In the genomic region with DNA sequence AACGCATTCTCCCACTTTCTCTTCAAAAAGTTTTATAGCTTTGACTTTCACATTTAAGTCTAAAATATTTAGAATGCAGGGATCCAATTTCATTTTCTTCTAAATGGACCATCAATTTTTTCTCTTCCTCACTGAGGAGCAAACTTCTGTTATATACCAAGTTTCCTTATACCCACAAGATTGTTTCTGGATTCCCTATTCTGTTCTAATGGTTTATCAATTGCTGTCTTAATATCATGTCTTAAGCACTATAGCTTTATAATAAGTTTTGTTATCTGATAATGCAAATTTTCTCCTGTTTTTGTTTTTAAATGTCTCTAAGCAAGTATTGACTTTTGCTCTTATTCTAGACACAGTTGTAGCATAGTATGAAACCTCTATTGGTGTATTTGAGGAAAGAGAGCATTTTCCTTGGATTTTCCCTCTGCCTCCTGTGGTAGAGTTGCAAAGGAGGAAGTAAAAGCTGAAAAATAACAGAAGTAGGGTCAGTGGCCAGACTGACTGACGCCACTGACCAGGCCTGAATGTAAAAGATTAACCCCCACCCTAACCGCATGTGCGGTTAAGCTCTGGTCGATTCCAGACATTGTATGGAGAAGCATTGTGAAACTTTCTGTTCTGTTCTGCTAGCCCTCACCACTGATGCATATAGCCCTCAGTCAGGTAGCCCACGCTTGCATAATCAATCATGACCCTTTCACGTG, we compare ENCODE assay signal across 1 cellular context.
TF ChIP-seq lines count a peak whose summit lies in the region.

No MANE protein-coding gene starts in this region.

TF ChIP-seq in K562, 482 proteins besides CTCF, POLR2A, EP300 and RAD21 (continues in another document):
- TF ChIP-seq, protein P1, sequence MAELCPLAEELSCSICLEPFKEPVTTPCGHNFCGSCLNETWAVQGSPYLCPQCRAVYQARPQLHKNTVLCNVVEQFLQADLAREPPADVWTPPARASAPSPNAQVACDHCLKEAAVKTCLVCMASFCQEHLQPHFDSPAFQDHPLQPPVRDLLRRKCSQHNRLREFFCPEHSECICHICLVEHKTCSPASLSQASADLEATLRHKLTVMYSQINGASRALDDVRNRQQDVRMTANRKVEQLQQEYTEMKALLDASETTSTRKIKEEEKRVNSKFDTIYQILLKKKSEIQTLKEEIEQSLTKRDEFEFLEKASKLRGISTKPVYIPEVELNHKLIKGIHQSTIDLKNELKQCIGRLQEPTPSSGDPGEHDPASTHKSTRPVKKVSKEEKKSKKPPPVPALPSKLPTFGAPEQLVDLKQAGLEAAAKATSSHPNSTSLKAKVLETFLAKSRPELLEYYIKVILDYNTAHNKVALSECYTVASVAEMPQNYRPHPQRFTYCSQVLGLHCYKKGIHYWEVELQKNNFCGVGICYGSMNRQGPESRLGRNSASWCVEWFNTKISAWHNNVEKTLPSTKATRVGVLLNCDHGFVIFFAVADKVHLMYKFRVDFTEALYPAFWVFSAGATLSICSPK (IDR thresholded peaks at IDR 0.05; ENCODE audit: borderline replicate concordance): no peak
- TF ChIP-seq, protein P2, sequence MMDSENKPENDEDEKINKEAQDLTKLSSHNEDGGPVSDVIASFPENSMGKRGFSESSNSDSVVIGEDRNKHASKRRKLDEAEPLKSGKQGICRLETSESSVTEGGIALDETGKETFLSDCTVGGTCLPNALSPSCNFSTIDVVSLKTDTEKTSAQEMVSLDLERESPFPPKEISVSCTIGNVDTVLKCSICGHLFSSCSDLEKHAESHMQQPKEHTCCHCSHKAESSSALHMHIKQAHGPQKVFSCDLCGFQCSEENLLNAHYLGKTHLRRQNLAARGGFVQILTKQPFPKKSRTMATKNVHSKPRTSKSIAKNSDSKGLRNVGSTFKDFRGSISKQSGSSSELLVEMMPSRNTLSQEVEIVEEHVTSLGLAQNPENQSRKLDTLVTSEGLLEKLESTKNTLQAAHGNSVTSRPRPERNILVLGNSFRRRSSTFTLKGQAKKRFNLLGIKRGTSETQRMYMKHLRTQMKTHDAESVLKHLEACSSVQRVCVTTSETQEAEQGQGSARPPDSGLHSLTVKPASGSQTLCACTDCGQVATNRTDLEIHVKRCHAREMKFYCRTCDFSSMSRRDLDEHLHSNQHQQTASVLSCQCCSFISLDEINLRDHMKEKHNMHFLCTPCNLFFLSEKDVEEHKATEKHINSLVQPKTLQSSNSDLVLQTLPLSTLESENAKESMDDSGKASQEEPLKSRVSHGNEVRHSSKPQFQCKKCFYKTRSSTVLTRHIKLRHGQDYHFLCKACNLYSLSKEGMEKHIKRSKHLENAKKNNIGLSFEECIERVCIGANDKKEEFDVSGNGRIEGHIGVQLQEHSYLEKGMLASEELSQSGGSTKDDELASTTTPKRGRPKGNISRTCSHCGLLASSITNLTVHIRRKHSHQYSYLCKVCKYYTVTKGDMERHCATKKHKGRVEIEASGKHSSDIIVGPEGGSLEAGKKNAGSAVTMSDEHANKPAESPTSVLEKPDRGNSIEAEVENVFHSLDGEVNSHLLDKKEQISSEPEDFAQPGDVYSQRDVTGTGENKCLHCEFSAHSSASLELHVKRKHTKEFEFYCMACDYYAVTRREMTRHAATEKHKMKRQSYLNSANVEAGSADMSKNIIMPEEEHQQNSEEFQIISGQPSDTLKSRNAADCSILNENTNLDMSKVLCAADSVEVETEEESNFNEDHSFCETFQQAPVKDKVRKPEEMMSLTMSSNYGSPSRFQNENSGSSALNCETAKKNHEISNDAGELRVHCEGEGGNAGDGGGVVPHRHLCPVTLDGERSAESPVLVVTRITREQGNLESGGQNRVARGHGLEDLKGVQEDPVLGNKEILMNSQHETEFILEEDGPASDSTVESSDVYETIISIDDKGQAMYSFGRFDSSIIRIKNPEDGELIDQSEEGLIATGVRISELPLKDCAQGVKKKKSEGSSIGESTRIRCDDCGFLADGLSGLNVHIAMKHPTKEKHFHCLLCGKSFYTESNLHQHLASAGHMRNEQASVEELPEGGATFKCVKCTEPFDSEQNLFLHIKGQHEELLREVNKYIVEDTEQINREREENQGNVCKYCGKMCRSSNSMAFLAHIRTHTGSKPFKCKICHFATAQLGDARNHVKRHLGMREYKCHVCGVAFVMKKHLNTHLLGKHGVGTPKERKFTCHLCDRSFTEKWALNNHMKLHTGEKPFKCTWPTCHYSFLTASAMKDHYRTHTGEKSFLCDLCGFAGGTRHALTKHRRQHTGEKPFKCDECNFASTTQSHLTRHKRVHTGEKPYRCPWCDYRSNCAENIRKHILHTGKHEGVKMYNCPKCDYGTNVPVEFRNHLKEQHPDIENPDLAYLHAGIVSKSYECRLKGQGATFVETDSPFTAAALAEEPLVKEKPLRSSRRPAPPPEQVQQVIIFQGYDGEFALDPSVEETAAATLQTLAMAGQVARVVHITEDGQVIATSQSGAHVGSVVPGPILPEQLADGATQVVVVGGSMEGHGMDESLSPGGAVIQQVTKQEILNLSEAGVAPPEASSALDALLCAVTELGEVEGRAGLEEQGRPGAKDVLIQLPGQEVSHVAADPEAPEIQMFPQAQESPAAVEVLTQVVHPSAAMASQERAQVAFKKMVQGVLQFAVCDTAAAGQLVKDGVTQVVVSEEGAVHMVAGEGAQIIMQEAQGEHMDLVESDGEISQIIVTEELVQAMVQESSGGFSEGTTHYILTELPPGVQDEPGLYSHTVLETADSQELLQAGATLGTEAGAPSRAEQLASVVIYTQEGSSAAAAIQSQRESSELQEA (IDR thresholded peaks at IDR 0.05; ENCODE audit: low read depth): no peak
- TF ChIP-seq, protein P3, sequence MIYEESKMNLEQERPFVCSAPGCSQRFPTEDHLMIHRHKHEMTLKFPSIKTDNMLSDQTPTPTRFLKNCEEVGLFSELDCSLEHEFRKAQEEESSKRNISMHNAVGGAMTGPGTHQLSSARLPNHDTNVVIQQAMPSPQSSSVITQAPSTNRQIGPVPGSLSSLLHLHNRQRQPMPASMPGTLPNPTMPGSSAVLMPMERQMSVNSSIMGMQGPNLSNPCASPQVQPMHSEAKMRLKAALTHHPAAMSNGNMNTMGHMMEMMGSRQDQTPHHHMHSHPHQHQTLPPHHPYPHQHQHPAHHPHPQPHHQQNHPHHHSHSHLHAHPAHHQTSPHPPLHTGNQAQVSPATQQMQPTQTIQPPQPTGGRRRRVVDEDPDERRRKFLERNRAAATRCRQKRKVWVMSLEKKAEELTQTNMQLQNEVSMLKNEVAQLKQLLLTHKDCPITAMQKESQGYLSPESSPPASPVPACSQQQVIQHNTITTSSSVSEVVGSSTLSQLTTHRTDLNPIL (CRISPR knock-in tag; IDR thresholded peaks at IDR 0.05): 0 out of 2 replicates have a peak, but pooled peaks have one; percentile 16
- TF ChIP-seq, protein P4, sequence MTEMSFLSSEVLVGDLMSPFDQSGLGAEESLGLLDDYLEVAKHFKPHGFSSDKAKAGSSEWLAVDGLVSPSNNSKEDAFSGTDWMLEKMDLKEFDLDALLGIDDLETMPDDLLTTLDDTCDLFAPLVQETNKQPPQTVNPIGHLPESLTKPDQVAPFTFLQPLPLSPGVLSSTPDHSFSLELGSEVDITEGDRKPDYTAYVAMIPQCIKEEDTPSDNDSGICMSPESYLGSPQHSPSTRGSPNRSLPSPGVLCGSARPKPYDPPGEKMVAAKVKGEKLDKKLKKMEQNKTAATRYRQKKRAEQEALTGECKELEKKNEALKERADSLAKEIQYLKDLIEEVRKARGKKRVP (CRISPR knock-in tag; IDR thresholded peaks at IDR 0.05): peak; percentile 47
- TF ChIP-seq ZSCAN29 (IDR thresholded peaks at IDR 0.05): no peak
- peak; percentile 98 for TF ChIP-seq ZNF766 (CRISPR knock-in tag; conservative IDR thresholded peaks at IDR 0.05)
- no peak for TF ChIP-seq SIN3A (IDR thresholded peaks at IDR 0.05; ENCODE audit: borderline replicate concordance in 2 of 2, control insufficient read depth in 1 of 2, low read depth in 2 of 2, low read length in 2 of 2)
- TF ChIP-seq MCM7 (IDR thresholded peaks at IDR 0.05): no peak
- TF ChIP-seq XRCC4 (IDR thresholded peaks at IDR 0.05; ENCODE audit: extremely low read depth, insufficient read depth, insufficient read length): no peak
- TF ChIP-seq NUFIP1 (IDR thresholded peaks at IDR 0.05; ENCODE audit: partially characterized antibody): no peak
- TF ChIP-seq KAT2B (IDR thresholded peaks at IDR 0.05; ENCODE audit: low read depth, low read length): no peak
- TF ChIP-seq RBBP5 (IDR thresholded peaks at IDR 0.05; ENCODE audit: borderline replicate concordance, insufficient read depth, low read length, poor library complexity, severe bottlenecking): no peak
- TF ChIP-seq, protein P5, sequence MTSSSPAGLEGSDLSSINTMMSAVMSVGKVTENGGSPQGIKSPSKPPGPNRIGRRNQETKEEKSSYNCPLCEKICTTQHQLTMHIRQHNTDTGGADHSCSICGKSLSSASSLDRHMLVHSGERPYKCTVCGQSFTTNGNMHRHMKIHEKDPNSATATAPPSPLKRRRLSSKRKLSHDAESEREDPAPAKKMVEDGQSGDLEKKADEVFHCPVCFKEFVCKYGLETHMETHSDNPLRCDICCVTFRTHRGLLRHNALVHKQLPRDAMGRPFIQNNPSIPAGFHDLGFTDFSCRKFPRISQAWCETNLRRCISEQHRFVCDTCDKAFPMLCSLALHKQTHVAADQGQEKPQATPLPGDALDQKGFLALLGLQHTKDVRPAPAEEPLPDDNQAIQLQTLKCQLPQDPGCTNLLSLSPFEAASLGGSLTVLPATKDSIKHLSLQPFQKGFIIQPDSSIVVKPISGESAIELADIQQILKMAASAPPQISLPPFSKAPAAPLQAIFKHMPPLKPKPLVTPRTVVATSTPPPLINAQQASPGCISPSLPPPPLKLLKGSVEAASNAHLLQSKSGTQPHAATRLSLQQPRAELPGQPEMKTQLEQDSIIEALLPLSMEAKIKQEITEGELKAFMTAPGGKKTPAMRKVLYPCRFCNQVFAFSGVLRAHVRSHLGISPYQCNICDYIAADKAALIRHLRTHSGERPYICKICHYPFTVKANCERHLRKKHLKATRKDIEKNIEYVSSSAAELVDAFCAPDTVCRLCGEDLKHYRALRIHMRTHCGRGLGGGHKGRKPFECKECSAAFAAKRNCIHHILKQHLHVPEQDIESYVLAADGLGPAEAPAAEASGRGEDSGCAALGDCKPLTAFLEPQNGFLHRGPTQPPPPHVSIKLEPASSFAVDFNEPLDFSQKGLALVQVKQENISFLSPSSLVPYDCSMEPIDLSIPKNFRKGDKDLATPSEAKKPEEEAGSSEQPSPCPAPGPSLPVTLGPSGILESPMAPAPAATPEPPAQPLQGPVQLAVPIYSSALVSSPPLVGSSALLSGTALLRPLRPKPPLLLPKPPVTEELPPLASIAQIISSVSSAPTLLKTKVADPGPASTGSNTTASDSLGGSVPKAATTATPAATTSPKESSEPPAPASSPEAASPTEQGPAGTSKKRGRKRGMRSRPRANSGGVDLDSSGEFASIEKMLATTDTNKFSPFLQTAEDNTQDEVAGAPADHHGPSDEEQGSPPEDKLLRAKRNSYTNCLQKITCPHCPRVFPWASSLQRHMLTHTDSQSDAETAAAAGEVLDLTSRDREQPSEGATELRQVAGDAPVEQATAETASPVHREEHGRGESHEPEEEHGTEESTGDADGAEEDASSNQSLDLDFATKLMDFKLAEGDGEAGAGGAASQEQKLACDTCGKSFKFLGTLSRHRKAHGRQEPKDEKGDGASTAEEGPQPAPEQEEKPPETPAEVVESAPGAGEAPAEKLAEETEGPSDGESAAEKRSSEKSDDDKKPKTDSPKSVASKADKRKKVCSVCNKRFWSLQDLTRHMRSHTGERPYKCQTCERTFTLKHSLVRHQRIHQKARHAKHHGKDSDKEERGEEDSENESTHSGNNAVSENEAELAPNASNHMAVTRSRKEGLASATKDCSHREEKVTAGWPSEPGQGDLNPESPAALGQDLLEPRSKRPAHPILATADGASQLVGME (CRISPR knock-in tag; IDR thresholded peaks at IDR 0.05): no peak
- no peak for TF ChIP-seq YY1 (IDR thresholded peaks at IDR 0.05; ENCODE audit: borderline replicate concordance in 1 of 3, control insufficient read depth in 1 of 3, extremely low read depth in 1 of 3, insufficient read depth in 3 of 3, insufficient read length in 1 of 3, insufficient replicate concordance in 2 of 3, low read depth in 1 of 3, low read length in 2 of 3)
- no peak for TF ChIP-seq ZNF79 (CRISPR knock-in tag; IDR thresholded peaks at IDR 0.05; ENCODE audit: low read depth)
- TF ChIP-seq L3MBTL2 (IDR thresholded peaks at IDR 0.05): peak; percentile 77
- TF ChIP-seq, protein P6, sequence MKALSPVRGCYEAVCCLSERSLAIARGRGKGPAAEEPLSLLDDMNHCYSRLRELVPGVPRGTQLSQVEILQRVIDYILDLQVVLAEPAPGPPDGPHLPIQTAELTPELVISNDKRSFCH (CRISPR knock-in tag; IDR thresholded peaks at IDR 0.05): no peak
- TF ChIP-seq, protein P6 (tag; IDR thresholded peaks at IDR 0.05): no peak; the same call in 1 of the 2 replicates
- TF ChIP-seq, protein P7, sequence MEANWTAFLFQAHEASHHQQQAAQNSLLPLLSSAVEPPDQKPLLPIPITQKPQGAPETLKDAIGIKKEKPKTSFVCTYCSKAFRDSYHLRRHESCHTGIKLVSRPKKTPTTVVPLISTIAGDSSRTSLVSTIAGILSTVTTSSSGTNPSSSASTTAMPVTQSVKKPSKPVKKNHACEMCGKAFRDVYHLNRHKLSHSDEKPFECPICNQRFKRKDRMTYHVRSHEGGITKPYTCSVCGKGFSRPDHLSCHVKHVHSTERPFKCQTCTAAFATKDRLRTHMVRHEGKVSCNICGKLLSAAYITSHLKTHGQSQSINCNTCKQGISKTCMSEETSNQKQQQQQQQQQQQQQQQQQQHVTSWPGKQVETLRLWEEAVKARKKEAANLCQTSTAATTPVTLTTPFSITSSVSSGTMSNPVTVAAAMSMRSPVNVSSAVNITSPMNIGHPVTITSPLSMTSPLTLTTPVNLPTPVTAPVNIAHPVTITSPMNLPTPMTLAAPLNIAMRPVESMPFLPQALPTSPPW (CRISPR knock-in tag; IDR thresholded peaks at IDR 0.05): peak; percentile 69
- TF ChIP-seq NFIC (IDR thresholded peaks at IDR 0.05): peak; percentile 55
- TF ChIP-seq ILF3 (IDR thresholded peaks at IDR 0.05; ENCODE audit: borderline replicate concordance): no peak
- no peak for TF ChIP-seq BMI1 (IDR thresholded peaks at IDR 0.05; ENCODE audit: low read length)
- no peak for TF ChIP-seq FOS (IDR thresholded peaks at IDR 0.05; ENCODE audit: extremely low read depth, insufficient read length)
- TF ChIP-seq SMAD4 (CRISPR knock-in tag; conservative IDR thresholded peaks at IDR 0.05): peak; percentile 100
- no peak for TF ChIP-seq ZNF780A (CRISPR knock-in tag; IDR thresholded peaks at IDR 0.05)
- peak; percentile 99 for TF ChIP-seq CEBPB (tag; IDR thresholded peaks at IDR 0.05)
- TF ChIP-seq ZNF384 (IDR thresholded peaks at IDR 0.05; ENCODE audit: low read depth, low read length): no peak
- TF ChIP-seq RB1 (IDR thresholded peaks at IDR 0.05; ENCODE audit: low read depth): no peak
- TF ChIP-seq, protein P8, sequence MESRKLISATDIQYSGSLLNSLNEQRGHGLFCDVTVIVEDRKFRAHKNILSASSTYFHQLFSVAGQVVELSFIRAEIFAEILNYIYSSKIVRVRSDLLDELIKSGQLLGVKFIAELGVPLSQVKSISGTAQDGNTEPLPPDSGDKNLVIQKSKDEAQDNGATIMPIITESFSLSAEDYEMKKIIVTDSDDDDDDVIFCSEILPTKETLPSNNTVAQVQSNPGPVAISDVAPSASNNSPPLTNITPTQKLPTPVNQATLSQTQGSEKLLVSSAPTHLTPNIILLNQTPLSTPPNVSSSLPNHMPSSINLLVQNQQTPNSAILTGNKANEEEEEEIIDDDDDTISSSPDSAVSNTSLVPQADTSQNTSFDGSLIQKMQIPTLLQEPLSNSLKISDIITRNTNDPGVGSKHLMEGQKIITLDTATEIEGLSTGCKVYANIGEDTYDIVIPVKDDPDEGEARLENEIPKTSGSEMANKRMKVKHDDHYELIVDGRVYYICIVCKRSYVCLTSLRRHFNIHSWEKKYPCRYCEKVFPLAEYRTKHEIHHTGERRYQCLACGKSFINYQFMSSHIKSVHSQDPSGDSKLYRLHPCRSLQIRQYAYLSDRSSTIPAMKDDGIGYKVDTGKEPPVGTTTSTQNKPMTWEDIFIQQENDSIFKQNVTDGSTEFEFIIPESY (CRISPR knock-in tag; IDR thresholded peaks at IDR 0.05): no peak
- no peak for TF ChIP-seq TGIF2 (CRISPR knock-in tag; IDR thresholded peaks at IDR 0.05)
- no peak for TF ChIP-seq ZNF143 (CRISPR knock-in tag; IDR thresholded peaks at IDR 0.05)
- peak; percentile 87 for TF ChIP-seq MTA2 (IDR thresholded peaks at IDR 0.05; ENCODE audit: low read depth)
